ENCODE assay signal across 20 cellular contexts in the genomic region with DNA sequence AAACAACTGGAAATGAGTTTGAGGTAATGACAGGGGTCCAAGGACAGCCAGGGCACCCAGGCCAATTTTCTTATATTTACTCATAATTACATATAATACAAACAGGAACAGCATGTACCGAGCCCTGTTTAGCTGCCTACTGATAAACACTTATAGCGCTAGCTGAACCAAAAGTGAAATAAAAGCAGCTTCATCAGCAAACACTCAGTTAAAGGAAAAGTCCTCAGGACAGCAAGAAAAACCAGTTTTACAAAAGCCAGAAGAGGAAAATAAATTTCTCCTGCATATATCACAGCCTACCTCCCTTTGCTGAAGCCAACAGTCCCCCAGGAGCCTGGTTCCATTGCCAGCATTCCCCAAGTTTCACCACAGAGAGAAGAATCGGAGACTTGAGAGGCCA. TPM values are rescaled to one million over a fixed set of nuclear protein-coding genes. Genes with fewer than 3 reads are reported as not detected.
"Had no signal": no experiment of that assay in that cellular context is flagged by ENCODE, and none has a peak within 500 bp of the region (broad histone marks: within the 10 kb centered on the region; RNA-seq: fewer than 3 reads in every experiment).

No MANE protein-coding gene starts in this region.

RNA-seq across cellular contexts. Expression of a gene that starts 49.8 kb away (rescaled TPM):
- total RNA-seq: activated naive CD4-positive, alpha-beta T cell treated with anti-CD3 and anti-CD28 coated beads for 36 hours; activated naive CD4-positive, alpha-beta T cell treated with anti-CD3 and anti-CD28 coated beads, Interleukin-2, amount 50 U/mL, for 72 hours; activated naive CD8-positive, alpha-beta T cell treated with anti-CD3 and anti-CD28 coated beads for 36 hours; activated naive CD8-positive, alpha-beta T cell treated with anti-CD3 and anti-CD28 coated beads, Interleukin-2, amount 10 ng/mL, durations not matched to agents 7 days and 5 days; activated T-cell treated with anti-CD3 and anti-CD28 coated beads, Interleukin-2, amount 50 U/mL, for 4 hours; activated T-cell treated with anti-CD3 and anti-CD28 coated beads, Interleukin-2, amount 50 U/mL, for 72 hours; activated T-helper 1 cell treated with anti-CD3 and anti-CD28 coated beads, Interleukin-12 subunit alpha, Interleukin-12 subunit beta, Interleukin-2, Interleukin-4 antibody, amounts not matched to agents 30 ng/mL and 10 ng/mL and 1 ng/mL, durations not matched to agents 14 hours and 24 hours and 36 hours; activated T-helper 17 cell treated with anti-CD3 and anti-CD28 coated beads, Interleukin-2, amount 50 U/mL, for 72 hours; activated T-helper 2 cell treated with anti-CD3 and anti-CD28 coated beads, Interferon-gamma antibody, Interleukin-2, Interleukin-4, amounts not matched to agents 10 μg/mL and 5 μg/mL and 100 μg/mL, durations not matched to agents 14 hours and 24 hours and 36 hours; adrenal gland; aorta; ascending aorta; astrocyte; body of pancreas; breast epithelium; bronchial epithelial cell; cardiac muscle cell; cardiac septum; cerebellum; chondrocyte had no signal
